1 cellular context compared by ENCODE assay signal in the genomic region with DNA sequence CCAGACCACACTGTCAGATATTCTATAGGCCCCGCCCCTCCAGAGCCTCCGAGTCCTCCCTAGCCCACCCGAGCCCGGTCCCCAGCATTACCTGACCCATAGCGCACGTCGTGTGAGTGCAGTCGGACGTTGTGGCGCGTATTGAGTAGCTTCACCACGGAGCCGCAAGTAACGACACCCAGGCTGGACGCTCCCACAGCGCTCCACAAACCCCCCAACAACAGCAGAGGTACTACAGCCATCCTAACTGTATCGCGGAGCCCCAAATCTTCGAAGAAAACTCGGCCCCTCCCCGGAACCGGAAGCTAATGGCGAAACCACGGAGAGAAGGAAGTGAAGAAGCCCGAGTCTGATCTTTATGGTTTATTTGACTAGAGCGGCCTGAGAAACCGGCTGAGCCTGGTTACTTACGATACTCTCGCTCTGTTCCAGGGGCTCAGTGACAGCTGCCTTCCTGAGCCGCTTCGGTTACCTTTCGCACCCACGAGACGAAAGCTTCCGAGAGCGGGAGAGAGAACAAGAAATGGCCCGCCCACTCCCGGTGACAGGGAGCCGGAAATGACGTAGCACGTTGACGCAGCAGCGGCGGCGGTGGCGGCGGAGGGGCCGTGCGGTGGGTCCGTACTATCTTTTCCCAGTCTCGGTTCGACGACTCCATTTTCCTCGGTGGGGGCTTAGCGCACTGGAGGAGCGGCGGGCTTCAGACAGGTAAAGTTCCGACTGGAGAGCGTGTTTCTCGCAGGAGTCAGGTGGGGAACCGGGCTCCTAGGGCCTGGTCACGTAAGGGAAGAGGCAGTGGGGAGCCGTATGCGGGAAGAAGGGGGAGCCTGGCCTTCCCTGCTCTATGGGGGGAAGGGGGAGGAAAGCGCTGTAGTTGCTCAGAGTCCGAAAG.
TF ChIP-seq lines count a peak whose summit lies in the region.

A gene with protein sequence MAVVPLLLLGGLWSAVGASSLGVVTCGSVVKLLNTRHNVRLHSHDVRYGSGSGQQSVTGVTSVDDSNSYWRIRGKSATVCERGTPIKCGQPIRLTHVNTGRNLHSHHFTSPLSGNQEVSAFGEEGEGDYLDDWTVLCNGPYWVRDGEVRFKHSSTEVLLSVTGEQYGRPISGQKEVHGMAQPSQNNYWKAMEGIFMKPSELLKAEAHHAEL (minus strand): TSS at position 272 of the 892 bp plus-strand sequence. CDS start 30 bp downstream, at position 242.
A gene (plus strand): TSS at position 571 of the 892 bp plus-strand sequence. CDS start 11,197 bp downstream, outside the sequence.

TF ChIP-seq in K562, 482 proteins besides CTCF, POLR2A, EP300 and RAD21 (continued from another document and continues in another):
- TF ChIP-seq, protein P1, sequence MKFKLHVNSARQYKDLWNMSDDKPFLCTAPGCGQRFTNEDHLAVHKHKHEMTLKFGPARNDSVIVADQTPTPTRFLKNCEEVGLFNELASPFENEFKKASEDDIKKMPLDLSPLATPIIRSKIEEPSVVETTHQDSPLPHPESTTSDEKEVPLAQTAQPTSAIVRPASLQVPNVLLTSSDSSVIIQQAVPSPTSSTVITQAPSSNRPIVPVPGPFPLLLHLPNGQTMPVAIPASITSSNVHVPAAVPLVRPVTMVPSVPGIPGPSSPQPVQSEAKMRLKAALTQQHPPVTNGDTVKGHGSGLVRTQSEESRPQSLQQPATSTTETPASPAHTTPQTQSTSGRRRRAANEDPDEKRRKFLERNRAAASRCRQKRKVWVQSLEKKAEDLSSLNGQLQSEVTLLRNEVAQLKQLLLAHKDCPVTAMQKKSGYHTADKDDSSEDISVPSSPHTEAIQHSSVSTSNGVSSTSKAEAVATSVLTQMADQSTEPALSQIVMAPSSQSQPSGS (CRISPR knock-in tag; IDR thresholded peaks at IDR 0.05), result no peak
- TF ChIP-seq SP1 (CRISPR knock-in tag; IDR thresholded peaks at IDR 0.05) (peak; percentile 93), TEAD1 (CRISPR knock-in tag; IDR thresholded peaks at IDR 0.05) (no peak; a peak in 1 of 4 replicates), NCOA2 (IDR thresholded peaks at IDR 0.05; ENCODE audit: partially characterized antibody in 2 of 2) (no peak), SRSF9 (IDR thresholded peaks at IDR 0.05; ENCODE audit: borderline replicate concordance, low read depth, low read length) (no peak), ZNF232 (CRISPR knock-in tag; IDR thresholded peaks at IDR 0.05) (no peak), CTBP1 (IDR thresholded peaks at IDR 0.05; ENCODE audit: borderline replicate concordance) (peak; percentile 54; the same call in 1 of the 2 replicates), ZNF311 (CRISPR knock-in tag; IDR thresholded peaks at IDR 0.05) (no peak), KDM2B (CRISPR knock-in tag; IDR thresholded peaks at IDR 0.05) (no peak), ZNF23 (CRISPR knock-in tag; IDR thresholded peaks at IDR 0.05) (no peak), MCM5 (IDR thresholded peaks at IDR 0.05; ENCODE audit: low read depth) (no peak), ZNF316 (IDR thresholded peaks at IDR 0.05) (peak; percentile 49; the same call in 1 of the 2 replicates), CHD2 (IDR thresholded peaks at IDR 0.05; ENCODE audit: low read depth, low read length) (peak; percentile 50; the same call in 1 of the 2 replicates), SMARCA5 (IDR thresholded peaks at IDR 0.05) (no peak), BDP1 (IDR thresholded peaks at IDR 0.05; ENCODE audit: insufficient read depth, insufficient read length) (no peak), ELF2 (CRISPR knock-in tag; IDR thresholded peaks at IDR 0.05) (0 out of 2 replicates have a peak, but pooled peaks have one; percentile 51), BMI1 (IDR thresholded peaks at IDR 0.05; ENCODE audit: low read length) (no peak), THRAP3 (IDR thresholded peaks at IDR 0.05; ENCODE audit: borderline replicate concordance) (no peak), FOXA1 (IDR thresholded peaks at IDR 0.05; ENCODE audit: borderline replicate concordance) (no peak), CBFA2T3 (IDR thresholded peaks at IDR 0.05) (no peak)
- TF ChIP-seq, protein P2, sequence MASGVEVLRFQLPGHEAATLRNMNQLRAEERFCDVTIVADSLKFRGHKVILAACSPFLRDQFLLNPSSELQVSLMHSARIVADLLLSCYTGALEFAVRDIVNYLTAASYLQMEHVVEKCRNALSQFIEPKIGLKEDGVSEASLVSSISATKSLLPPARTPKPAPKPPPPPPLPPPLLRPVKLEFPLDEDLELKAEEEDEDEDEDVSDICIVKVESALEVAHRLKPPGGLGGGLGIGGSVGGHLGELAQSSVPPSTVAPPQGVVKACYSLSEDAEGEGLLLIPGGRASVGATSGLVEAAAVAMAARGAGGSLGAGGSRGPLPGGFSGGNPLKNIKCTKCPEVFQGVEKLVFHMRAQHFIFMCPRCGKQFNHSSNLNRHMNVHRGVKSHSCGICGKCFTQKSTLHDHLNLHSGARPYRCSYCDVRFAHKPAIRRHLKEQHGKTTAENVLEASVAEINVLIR (CRISPR knock-in tag; IDR thresholded peaks at IDR 0.05), result peak; percentile 90
- TF ChIP-seq, protein P3, sequence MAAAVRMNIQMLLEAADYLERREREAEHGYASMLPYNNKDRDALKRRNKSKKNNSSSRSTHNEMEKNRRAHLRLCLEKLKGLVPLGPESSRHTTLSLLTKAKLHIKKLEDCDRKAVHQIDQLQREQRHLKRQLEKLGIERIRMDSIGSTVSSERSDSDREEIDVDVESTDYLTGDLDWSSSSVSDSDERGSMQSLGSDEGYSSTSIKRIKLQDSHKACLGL (CRISPR knock-in tag; IDR thresholded peaks at IDR 0.05; ENCODE audit: borderline replicate concordance, poor library complexity, severe bottlenecking), result no peak
- TF ChIP-seq, protein P4, sequence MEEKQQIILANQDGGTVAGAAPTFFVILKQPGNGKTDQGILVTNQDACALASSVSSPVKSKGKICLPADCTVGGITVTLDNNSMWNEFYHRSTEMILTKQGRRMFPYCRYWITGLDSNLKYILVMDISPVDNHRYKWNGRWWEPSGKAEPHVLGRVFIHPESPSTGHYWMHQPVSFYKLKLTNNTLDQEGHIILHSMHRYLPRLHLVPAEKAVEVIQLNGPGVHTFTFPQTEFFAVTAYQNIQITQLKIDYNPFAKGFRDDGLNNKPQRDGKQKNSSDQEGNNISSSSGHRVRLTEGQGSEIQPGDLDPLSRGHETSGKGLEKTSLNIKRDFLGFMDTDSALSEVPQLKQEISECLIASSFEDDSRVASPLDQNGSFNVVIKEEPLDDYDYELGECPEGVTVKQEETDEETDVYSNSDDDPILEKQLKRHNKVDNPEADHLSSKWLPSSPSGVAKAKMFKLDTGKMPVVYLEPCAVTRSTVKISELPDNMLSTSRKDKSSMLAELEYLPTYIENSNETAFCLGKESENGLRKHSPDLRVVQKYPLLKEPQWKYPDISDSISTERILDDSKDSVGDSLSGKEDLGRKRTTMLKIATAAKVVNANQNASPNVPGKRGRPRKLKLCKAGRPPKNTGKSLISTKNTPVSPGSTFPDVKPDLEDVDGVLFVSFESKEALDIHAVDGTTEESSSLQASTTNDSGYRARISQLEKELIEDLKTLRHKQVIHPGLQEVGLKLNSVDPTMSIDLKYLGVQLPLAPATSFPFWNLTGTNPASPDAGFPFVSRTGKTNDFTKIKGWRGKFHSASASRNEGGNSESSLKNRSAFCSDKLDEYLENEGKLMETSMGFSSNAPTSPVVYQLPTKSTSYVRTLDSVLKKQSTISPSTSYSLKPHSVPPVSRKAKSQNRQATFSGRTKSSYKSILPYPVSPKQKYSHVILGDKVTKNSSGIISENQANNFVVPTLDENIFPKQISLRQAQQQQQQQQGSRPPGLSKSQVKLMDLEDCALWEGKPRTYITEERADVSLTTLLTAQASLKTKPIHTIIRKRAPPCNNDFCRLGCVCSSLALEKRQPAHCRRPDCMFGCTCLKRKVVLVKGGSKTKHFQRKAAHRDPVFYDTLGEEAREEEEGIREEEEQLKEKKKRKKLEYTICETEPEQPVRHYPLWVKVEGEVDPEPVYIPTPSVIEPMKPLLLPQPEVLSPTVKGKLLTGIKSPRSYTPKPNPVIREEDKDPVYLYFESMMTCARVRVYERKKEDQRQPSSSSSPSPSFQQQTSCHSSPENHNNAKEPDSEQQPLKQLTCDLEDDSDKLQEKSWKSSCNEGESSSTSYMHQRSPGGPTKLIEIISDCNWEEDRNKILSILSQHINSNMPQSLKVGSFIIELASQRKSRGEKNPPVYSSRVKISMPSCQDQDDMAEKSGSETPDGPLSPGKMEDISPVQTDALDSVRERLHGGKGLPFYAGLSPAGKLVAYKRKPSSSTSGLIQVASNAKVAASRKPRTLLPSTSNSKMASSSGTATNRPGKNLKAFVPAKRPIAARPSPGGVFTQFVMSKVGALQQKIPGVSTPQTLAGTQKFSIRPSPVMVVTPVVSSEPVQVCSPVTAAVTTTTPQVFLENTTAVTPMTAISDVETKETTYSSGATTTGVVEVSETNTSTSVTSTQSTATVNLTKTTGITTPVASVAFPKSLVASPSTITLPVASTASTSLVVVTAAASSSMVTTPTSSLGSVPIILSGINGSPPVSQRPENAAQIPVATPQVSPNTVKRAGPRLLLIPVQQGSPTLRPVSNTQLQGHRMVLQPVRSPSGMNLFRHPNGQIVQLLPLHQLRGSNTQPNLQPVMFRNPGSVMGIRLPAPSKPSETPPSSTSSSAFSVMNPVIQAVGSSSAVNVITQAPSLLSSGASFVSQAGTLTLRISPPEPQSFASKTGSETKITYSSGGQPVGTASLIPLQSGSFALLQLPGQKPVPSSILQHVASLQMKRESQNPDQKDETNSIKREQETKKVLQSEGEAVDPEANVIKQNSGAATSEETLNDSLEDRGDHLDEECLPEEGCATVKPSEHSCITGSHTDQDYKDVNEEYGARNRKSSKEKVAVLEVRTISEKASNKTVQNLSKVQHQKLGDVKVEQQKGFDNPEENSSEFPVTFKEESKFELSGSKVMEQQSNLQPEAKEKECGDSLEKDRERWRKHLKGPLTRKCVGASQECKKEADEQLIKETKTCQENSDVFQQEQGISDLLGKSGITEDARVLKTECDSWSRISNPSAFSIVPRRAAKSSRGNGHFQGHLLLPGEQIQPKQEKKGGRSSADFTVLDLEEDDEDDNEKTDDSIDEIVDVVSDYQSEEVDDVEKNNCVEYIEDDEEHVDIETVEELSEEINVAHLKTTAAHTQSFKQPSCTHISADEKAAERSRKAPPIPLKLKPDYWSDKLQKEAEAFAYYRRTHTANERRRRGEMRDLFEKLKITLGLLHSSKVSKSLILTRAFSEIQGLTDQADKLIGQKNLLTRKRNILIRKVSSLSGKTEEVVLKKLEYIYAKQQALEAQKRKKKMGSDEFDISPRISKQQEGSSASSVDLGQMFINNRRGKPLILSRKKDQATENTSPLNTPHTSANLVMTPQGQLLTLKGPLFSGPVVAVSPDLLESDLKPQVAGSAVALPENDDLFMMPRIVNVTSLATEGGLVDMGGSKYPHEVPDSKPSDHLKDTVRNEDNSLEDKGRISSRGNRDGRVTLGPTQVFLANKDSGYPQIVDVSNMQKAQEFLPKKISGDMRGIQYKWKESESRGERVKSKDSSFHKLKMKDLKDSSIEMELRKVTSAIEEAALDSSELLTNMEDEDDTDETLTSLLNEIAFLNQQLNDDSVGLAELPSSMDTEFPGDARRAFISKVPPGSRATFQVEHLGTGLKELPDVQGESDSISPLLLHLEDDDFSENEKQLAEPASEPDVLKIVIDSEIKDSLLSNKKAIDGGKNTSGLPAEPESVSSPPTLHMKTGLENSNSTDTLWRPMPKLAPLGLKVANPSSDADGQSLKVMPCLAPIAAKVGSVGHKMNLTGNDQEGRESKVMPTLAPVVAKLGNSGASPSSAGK (IDR thresholded peaks at IDR 0.05), result peak; percentile 66; the same call in 1 of the 2 replicates
- TF ChIP-seq, protein P5, sequence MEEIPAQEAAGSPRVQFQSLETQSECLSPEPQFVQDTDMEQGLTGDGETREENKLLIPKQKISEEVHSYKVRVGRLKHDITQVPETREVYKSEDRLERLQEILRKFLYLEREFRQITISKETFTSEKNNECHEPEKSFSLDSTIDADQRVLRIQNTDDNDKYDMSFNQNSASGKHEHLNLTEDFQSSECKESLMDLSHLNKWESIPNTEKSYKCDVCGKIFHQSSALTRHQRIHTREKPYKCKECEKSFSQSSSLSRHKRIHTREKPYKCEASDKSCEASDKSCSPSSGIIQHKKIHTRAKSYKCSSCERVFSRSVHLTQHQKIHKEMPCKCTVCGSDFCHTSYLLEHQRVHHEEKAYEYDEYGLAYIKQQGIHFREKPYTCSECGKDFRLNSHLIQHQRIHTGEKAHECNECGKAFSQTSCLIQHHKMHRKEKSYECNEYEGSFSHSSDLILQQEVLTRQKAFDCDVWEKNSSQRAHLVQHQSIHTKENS (CRISPR knock-in tag; IDR thresholded peaks at IDR 0.05), result no peak
- TF ChIP-seq, protein P6, sequence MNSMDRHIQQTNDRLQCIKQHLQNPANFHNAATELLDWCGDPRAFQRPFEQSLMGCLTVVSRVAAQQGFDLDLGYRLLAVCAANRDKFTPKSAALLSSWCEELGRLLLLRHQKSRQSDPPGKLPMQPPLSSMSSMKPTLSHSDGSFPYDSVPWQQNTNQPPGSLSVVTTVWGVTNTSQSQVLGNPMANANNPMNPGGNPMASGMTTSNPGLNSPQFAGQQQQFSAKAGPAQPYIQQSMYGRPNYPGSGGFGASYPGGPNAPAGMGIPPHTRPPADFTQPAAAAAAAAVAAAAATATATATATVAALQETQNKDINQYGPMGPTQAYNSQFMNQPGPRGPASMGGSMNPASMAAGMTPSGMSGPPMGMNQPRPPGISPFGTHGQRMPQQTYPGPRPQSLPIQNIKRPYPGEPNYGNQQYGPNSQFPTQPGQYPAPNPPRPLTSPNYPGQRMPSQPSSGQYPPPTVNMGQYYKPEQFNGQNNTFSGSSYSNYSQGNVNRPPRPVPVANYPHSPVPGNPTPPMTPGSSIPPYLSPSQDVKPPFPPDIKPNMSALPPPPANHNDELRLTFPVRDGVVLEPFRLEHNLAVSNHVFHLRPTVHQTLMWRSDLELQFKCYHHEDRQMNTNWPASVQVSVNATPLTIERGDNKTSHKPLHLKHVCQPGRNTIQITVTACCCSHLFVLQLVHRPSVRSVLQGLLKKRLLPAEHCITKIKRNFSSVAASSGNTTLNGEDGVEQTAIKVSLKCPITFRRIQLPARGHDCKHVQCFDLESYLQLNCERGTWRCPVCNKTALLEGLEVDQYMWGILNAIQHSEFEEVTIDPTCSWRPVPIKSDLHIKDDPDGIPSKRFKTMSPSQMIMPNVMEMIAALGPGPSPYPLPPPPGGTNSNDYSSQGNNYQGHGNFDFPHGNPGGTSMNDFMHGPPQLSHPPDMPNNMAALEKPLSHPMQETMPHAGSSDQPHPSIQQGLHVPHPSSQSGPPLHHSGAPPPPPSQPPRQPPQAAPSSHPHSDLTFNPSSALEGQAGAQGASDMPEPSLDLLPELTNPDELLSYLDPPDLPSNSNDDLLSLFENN (IDR thresholded peaks at IDR 0.05; ENCODE audit: low read depth in 2 of 2, low read length in 2 of 2), result peak in 1 of 2 experiments; percentile 37; a peak in 1 of 4 replicates
- TF ChIP-seq, protein P7, sequence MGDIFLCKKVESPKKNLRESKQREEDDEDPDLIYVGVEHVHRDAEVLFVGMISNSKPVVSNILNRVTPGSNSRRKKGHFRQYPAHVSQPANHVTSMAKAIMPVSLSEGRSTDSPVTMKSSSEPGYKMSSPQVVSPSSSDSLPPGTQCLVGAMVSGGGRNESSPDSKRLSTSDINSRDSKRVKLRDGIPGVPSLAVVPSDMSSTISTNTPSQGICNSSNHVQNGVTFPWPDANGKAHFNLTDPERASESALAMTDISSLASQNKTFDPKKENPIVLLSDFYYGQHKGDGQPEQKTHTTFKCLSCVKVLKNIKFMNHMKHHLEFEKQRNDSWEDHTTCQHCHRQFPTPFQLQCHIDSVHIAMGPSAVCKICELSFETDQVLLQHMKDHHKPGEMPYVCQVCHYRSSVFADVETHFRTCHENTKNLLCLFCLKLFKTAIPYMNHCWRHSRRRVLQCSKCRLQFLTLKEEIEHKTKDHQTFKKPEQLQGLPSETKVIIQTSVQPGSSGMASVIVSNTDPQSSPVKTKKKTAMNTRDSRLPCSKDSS (IDR thresholded peaks at IDR 0.05; ENCODE audit: low read depth, partially characterized antibody), result no peak
- TF ChIP-seq, protein P8, sequence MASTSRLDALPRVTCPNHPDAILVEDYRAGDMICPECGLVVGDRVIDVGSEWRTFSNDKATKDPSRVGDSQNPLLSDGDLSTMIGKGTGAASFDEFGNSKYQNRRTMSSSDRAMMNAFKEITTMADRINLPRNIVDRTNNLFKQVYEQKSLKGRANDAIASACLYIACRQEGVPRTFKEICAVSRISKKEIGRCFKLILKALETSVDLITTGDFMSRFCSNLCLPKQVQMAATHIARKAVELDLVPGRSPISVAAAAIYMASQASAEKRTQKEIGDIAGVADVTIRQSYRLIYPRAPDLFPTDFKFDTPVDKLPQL (IDR thresholded peaks at IDR 0.05; ENCODE audit: extremely low read depth, insufficient read length), result no peak
